Comparison of ENCODE assay signal across 16 cellular contexts in genomic region chr7:158094671-158095256, GRCh38.
"Had no signal": no experiment of that assay in that cellular context is flagged by ENCODE, and none has a peak within 500 bp of the region (broad histone marks: within the 10 kb centered on the region; RNA-seq: fewer than 3 reads in every experiment).

No MANE protein-coding gene starts in this region.

- ATAC-seq: activated naive CD8-positive, alpha-beta T cell treated with anti-CD3 and anti-CD28 coated beads, Interleukin-2, amount 50 U/mL, for 24 hours; gastroesophageal sphincter; mucosa of descending colon; naive thymus-derived CD8-positive, alpha-beta T cell; psoas muscle had no signal

- H3K27me3 ChIP-seq: cardiac muscle cell, vagina had no signal

- H3K27ac ChIP-seq: cardiac muscle cell, coronary artery, epithelial cell of prostate, gastroesophageal sphincter, psoas muscle, thoracic aorta, vagina had no signal

- H3K4me1 ChIP-seq: gastroesophageal sphincter, psoas muscle, vagina had no signal

- DNase-seq: activated CD4-positive, alpha-beta T cell treated with anti-CD3 and anti-CD28 coated beads for 4 hours; activated naive CD4-positive, alpha-beta T cell treated with Interleukin-2 at 50 U/mL for 16 hours; activated naive CD8-positive, alpha-beta T cell treated with anti-CD3 and anti-CD28 coated beads, Interleukin-2, amount 50 U/mL, for 24 hours; effector CD8-positive, alpha-beta T cell; psoas muscle; stimulated activated CD4-positive, alpha-beta T cell treated with anti-CD3 and anti-CD28 coated beads, Interleukin-15, amount 100 ng/mL, for 24 hours; stimulated activated CD4-positive, alpha-beta T cell treated with anti-CD3 and anti-CD28 coated beads, Interleukin-4, amount 100 ng/mL, for 24 hours; T-helper 9 cell had no signal

- H3K4me3 ChIP-seq: cardiac muscle cell, coronary artery, gastroesophageal sphincter, mucosa of descending colon, psoas muscle, thoracic aorta, vagina had no signal

- H3K36me3 ChIP-seq: cardiac muscle cell, gastroesophageal sphincter, thoracic aorta, vagina had no signal

- H3K9me3 ChIP-seq: gastroesophageal sphincter, mucosa of descending colon, psoas muscle, thoracic aorta, vagina had no signal
